ENCODE assay signal across 7 cellular contexts in genomic region chr4:165207016-165207430, GRCh38. TPM values are rescaled to one million over a fixed set of nuclear protein-coding genes. Genes with fewer than 3 reads are reported as not detected.
A peak's percentile ranks its signal among the peaks of the same experiment; 100 is the strongest.
DNase-seq lines count a peak whose midpoint lies in the region; ATAC-seq, FAIRE-seq and TF ChIP-seq lines count a peak whose summit lies in the region.

No MANE protein-coding gene starts in this region.

- peak; percentile 29 for DNase-seq in GM10266 (ENCODE audit: extremely low spot score)
- no peak for DNase-seq in activated CD4-positive, alpha-beta memory T cell treated with anti-CD3 and anti-CD28 coated beads, Interleukin-2, amount 10 ng/mL, durations not matched to agents 7 days and 5 days
- peak; percentile 23 to 44 for DNase-seq in frontal cortex (ENCODE audit: low spot score in 2 of 2)
- peak in 1 of 6 donors; percentile 87 for DNase-seq in pancreas
- no peak for DNase-seq in NCI-H774 (lab: John Stamatoyannopoulos, UW)

- 0% methylated on average over 25 to 28 of the region's 28 CpGs for WGBS in pancreas, 2 donors

- peak overlapping the region; percentile 78 for H3K27ac Mint-ChIP-seq in activated CD4-positive, alpha-beta memory T cell treated with anti-CD3 and anti-CD28 coated beads, Interleukin-2, amount 10 ng/mL, durations not matched to agents 7 days and 5 days

- peaks cover 61% of the 10 kb centered on the region for H3K4me1 Mint-ChIP-seq in activated CD4-positive, alpha-beta memory T cell treated with anti-CD3 and anti-CD28 coated beads, Interleukin-2, amount 10 ng/mL, durations not matched to agents 7 days and 5 days

- no peaks in the 10 kb centered on the region for H3K9me3 ChIP-seq in pancreas

- peaks cover 0 to 9% (median 5%) of the 10 kb centered on the region in 3 donors for H3K4me1 ChIP-seq in pancreas

- CTCF ChIA-PET in activated CD4-positive, alpha-beta memory T cell treated with anti-CD3 and anti-CD28 coated beads, Interleukin-2, amount 10 ng/mL, durations not matched to agents 7 days and 5 days (lab: Charles Lee) = interaction anchor here (1.6 kb wide), 1 partner anchor 94 kb away, joined by 5 read pairs; the partner anchor contains the start of gene TMEM192

- H3K27ac ChIP-seq in pancreas = peak overlapping the region; percentile 55 to 85 (median 80)

- TF ChIP-seq CTCF in GM10266 (IDR thresholded peaks at IDR 0.05; ENCODE audit: control insufficient read depth, insufficient read depth, low read depth, missing control alignments) = no peak
- no peak for TF ChIP-seq CTCF in pancreas (IDR thresholded peaks at IDR 0.05)

- no peak for FAIRE-seq in frontal cortex (lab: Jason Lieb, UNC)
- FAIRE-seq in pancreas (lab: Jason Lieb, UNC) = no peak

- H3K4me3 Mint-ChIP-seq in activated CD4-positive, alpha-beta memory T cell treated with anti-CD3 and anti-CD28 coated beads, Interleukin-2, amount 10 ng/mL, durations not matched to agents 7 days and 5 days = peak overlapping the region; percentile 76

- no peaks in the 10 kb centered on the region for H3K27me3 ChIP-seq in pancreas

- H3K9me3 Mint-ChIP-seq in activated CD4-positive, alpha-beta memory T cell treated with anti-CD3 and anti-CD28 coated beads, Interleukin-2, amount 10 ng/mL, durations not matched to agents 7 days and 5 days = no peaks in the 10 kb centered on the region

- ATAC-seq in GM21367 (IDR thresholded peaks at IDR 0.05; ENCODE audit: unreplicated experiment) (peak; percentile 24), HG03521 (IDR thresholded peaks at IDR 0.05; ENCODE audit: unreplicated experiment) (peak; percentile 7), pancreas (peak; percentile 18 to 50 (median 32))

- H3K4me3 ChIP-seq in pancreas = peak overlapping the region; percentile 38 to 95 (median 76)

- H3K36me3 Mint-ChIP-seq in activated CD4-positive, alpha-beta memory T cell treated with anti-CD3 and anti-CD28 coated beads, Interleukin-2, amount 10 ng/mL, durations not matched to agents 7 days and 5 days (ENCODE audit: low read depth) = peaks cover 16% of the 10 kb centered on the region

- POLR2A ChIA-PET in activated CD4-positive, alpha-beta memory T cell treated with anti-CD3 and anti-CD28 coated beads, Interleukin-2, amount 10 ng/mL, durations not matched to agents 7 days and 5 days (lab: Charles Lee) = interaction anchor here (1.0 kb wide), 1 partner anchor 119 kb away, joined by 3 read pairs; no protein-coding TSS in a partner anchor

- no peaks in the 10 kb centered on the region for H3K27me3 Mint-ChIP-seq in activated CD4-positive, alpha-beta memory T cell treated with anti-CD3 and anti-CD28 coated beads, Interleukin-2, amount 10 ng/mL, durations not matched to agents 7 days and 5 days

- no peaks in the 10 kb centered on the region for H3K36me3 ChIP-seq in pancreas

- intact Hi-C loops in pancreas (cut with DNase I) = no loop called here

RNA-seq across cellular contexts. Expression of gene KLHL2, which starts 0.3 kb away (rescaled TPM):
- total RNA-seq in activated CD4-positive, alpha-beta memory T cell treated with anti-CD3 and anti-CD28 coated beads, Interleukin-2, amount 10 ng/mL, durations not matched to agents 7 days and 5 days = 10 to 100 TPM; 27.4 to 28.6 TPM
- 81.1 TPM for total RNA-seq in frontal cortex
- 10 to 100 TPM in 2 of 6 donors, 1 to 10 TPM in 4; 4.1 to 12.2 (median 6.5) TPM for total RNA-seq in pancreas
- 10 to 100 TPM in 1 of 2 donors, 1 to 10 TPM in 1; 6.0 to 10.8 TPM for polyA plus RNA-seq in pancreas

Comparison
In these comparisons a context has a peak if more than half of its experiments do, and no peak if none do; other contexts are left out.
1. DNase-seq: peak in GM10266 (single experiment) and frontal cortex (2 of 2); none in activated CD4-positive, alpha-beta memory T cell treated with anti-CD3 and anti-CD28 coated beads, Interleukin-2, amount 10 ng/mL, durations not matched to agents 7 days and 5 days (single experiment) and NCI-H774 (single experiment).
2. Peak in every context shown above with its lines, with median percentiles within 50 percentile points of each other: ATAC-seq.